10 cellular contexts compared by ENCODE assay signal in genomic region chr3:71127052-71127451, GRCh38.
A peak's percentile ranks its signal among the peaks of the same experiment; 100 is the strongest.
DNase-seq lines count a peak whose midpoint lies in the region; ATAC-seq and TF ChIP-seq lines count a peak whose summit lies in the region.
"Had no signal": no experiment of that assay in that cellular context is flagged by ENCODE, and none has a peak within 500 bp of the region (broad histone marks: within the 10 kb centered on the region; RNA-seq: fewer than 3 reads in every experiment).

No MANE protein-coding gene starts in this region.

- no peak for TF ChIP-seq POLR2A in right lobe of liver (IDR thresholded peaks at IDR 0.05)

- no peaks in the 10 kb centered on the region for H3K36me3 ChIP-seq in right lobe of liver
- H3K36me3 ChIP-seq: SJCRH30 had no signal

- peaks cover 66% of the 10 kb centered on the region for H3K4me1 Mint-ChIP-seq in activated CD4-positive, alpha-beta T cell treated with anti-CD3 and anti-CD28 coated beads, Interleukin-2, amount 10 ng/mL, durations not matched to agents 24 days and 14 days
- peaks cover 56% of the 10 kb centered on the region for H3K4me1 Mint-ChIP-seq in activated T-helper 17 cell treated with anti-CD3 and anti-CD28 coated beads, Interleukin-2, amount 50 U/mL, for 72 hours
- H3K4me1 Mint-ChIP-seq in stimulated activated naive CD8-positive, alpha-beta T cell treated with anti-CD3 and anti-CD28 coated beads, Interleukin-15, amount 100 ng/mL, for 72 hours: peaks cover 66% of the 10 kb centered on the region

- TF ChIP-seq CTCF in right lobe of liver (IDR thresholded peaks at IDR 0.05) (no peak), foreskin fibroblast (IDR thresholded peaks at IDR 0.05; ENCODE audit: low read depth, low read length) (no peak)

- WGBS in right lobe of liver (ENCODE audit: insufficient coverage, low coverage, low lambda C conversion rate, missing lambda C conversion rate): 43% methylated on average over 4 of the region's 4 CpGs

- H3K27me3 ChIP-seq in right lobe of liver: no peaks in the 10 kb centered on the region
- H3K27me3 ChIP-seq: SJCRH30 had no signal

- peak; percentile 36 for ATAC-seq in activated T-helper 17 cell treated with anti-CD3 and anti-CD28 coated beads, Interleukin-2, amount 50 U/mL, for 72 hours (replicated peaks)
- ATAC-seq in right lobe of liver: no peak
- peak; percentile 60 for ATAC-seq in stimulated activated naive CD8-positive, alpha-beta T cell treated with anti-CD3 and anti-CD28 coated beads, Interleukin-15, amount 100 ng/mL, for 72 hours

- peak overlapping the region; percentile 90 to 95 (median 95) for H3K27ac ChIP-seq in right lobe of liver
- H3K27ac ChIP-seq: SJCRH30 had no signal

- H3K9me3 ChIP-seq in right lobe of liver: no peaks in the 10 kb centered on the region
- H3K9me3 ChIP-seq: SJCRH30 had no signal

- H3K27me3 Mint-ChIP-seq in activated CD4-positive, alpha-beta T cell treated with anti-CD3 and anti-CD28 coated beads, Interleukin-2, amount 10 ng/mL, durations not matched to agents 24 days and 14 days: no peaks in the 10 kb centered on the region
- H3K27me3 Mint-ChIP-seq in activated T-helper 17 cell treated with anti-CD3 and anti-CD28 coated beads, Interleukin-2, amount 50 U/mL, for 72 hours: no peaks in the 10 kb centered on the region
- H3K27me3 Mint-ChIP-seq in stimulated activated naive CD8-positive, alpha-beta T cell treated with anti-CD3 and anti-CD28 coated beads, Interleukin-15, amount 100 ng/mL, for 72 hours: no peaks in the 10 kb centered on the region

- H3K27ac Mint-ChIP-seq in activated CD4-positive, alpha-beta T cell treated with anti-CD3 and anti-CD28 coated beads, Interleukin-2, amount 10 ng/mL, durations not matched to agents 24 days and 14 days: peak overlapping the region; percentile 87
- H3K27ac Mint-ChIP-seq in activated T-helper 17 cell treated with anti-CD3 and anti-CD28 coated beads, Interleukin-2, amount 50 U/mL, for 72 hours: peak overlapping the region; percentile 97
- H3K27ac Mint-ChIP-seq in stimulated activated naive CD8-positive, alpha-beta T cell treated with anti-CD3 and anti-CD28 coated beads, Interleukin-15, amount 100 ng/mL, for 72 hours: peak overlapping the region; percentile 84 to 91

- H3K9me3 Mint-ChIP-seq in activated CD4-positive, alpha-beta T cell treated with anti-CD3 and anti-CD28 coated beads, Interleukin-2, amount 10 ng/mL, durations not matched to agents 24 days and 14 days: no peaks in the 10 kb centered on the region
- no peaks in the 10 kb centered on the region for H3K9me3 Mint-ChIP-seq in activated T-helper 17 cell treated with anti-CD3 and anti-CD28 coated beads, Interleukin-2, amount 50 U/mL, for 72 hours
- H3K9me3 Mint-ChIP-seq in stimulated activated naive CD8-positive, alpha-beta T cell treated with anti-CD3 and anti-CD28 coated beads, Interleukin-15, amount 100 ng/mL, for 72 hours: no peaks in the 10 kb centered on the region

- H3K36me3 Mint-ChIP-seq in activated CD4-positive, alpha-beta T cell treated with anti-CD3 and anti-CD28 coated beads, Interleukin-2, amount 10 ng/mL, durations not matched to agents 24 days and 14 days (ENCODE audit: low read depth): peaks cover 33% of the 10 kb centered on the region
- peaks cover 64% of the 10 kb centered on the region for H3K36me3 Mint-ChIP-seq in activated T-helper 17 cell treated with anti-CD3 and anti-CD28 coated beads, Interleukin-2, amount 50 U/mL, for 72 hours (ENCODE audit: low read depth)

- intact Hi-C loops in activated CD4-positive, alpha-beta T cell treated with anti-CD3 and anti-CD28 coated beads, Interleukin-2, amount 10 ng/mL, durations not matched to agents 24 days and 14 days (cut with micrococcal nuclease): loop anchor here (1.0 to 5.0 kb wide), 11 partner anchors 18 to 459 kb away; no protein-coding TSS in a partner anchor
- intact Hi-C loops in right lobe of liver (cut with DNase I): no loop called here

- H3K4me3 ChIP-seq in right lobe of liver (no peak overlapping the region), foreskin fibroblast (ENCODE audit: low read depth in 1 of 2, low read length in 2 of 2) (no peak overlapping the region)
- H3K4me3 ChIP-seq: SJCRH30 had no signal

- peaks cover 0 to 36% (median 14%) of the 10 kb centered on the region in 4 donors for H3K4me1 ChIP-seq in right lobe of liver

- DNase-seq in activated CD4-positive, alpha-beta T cell treated with anti-CD3 and anti-CD28 coated beads, Interleukin-2, amount 10 ng/mL, durations not matched to agents 24 days and 14 days: peak; percentile 59
- no peak for DNase-seq in activated CD4-positive, alpha-beta T cell treated with anti-CD3 and anti-CD28 coated beads for 4 hours
- DNase-seq in right lobe of liver (no peak), foreskin fibroblast (no peak), mucosa of gallbladder (ENCODE audit: low spot score) (no peak), middle frontal gyrus (ENCODE audit: extremely low spot score, low spot score) (no peak)
- peak in 1 of 2 donors; percentile 33 for DNase-seq in stimulated activated naive CD8-positive, alpha-beta T cell treated with anti-CD3 and anti-CD28 coated beads, Interleukin-15, amount 100 ng/mL, for 72 hours
- DNase-seq: NCI-H187, SJCRH30 had no signal

- peak overlapping the region; percentile 96 for H3K4me3 Mint-ChIP-seq in activated CD4-positive, alpha-beta T cell treated with anti-CD3 and anti-CD28 coated beads, Interleukin-2, amount 10 ng/mL, durations not matched to agents 24 days and 14 days
- peak overlapping the region; percentile 96 for H3K4me3 Mint-ChIP-seq in activated T-helper 17 cell treated with anti-CD3 and anti-CD28 coated beads, Interleukin-2, amount 50 U/mL, for 72 hours
- H3K4me3 Mint-ChIP-seq in stimulated activated naive CD8-positive, alpha-beta T cell treated with anti-CD3 and anti-CD28 coated beads, Interleukin-15, amount 100 ng/mL, for 72 hours: peak overlapping the region; percentile 81 to 91

Comparison
In these comparisons a context has a peak if more than half of its experiments do, and no peak if none do; other contexts are left out.
1. ATAC-seq: peak in activated T-helper 17 cell treated with anti-CD3 and anti-CD28 coated beads, Interleukin-2, amount 50 U/mL, for 72 hours (single experiment) and stimulated activated naive CD8-positive, alpha-beta T cell treated with anti-CD3 and anti-CD28 coated beads, Interleukin-15, amount 100 ng/mL, for 72 hours (single experiment); none in right lobe of liver (0 of 4).
2. Peak in every context shown above with its lines, with median percentiles within 50 percentile points of each other: H3K27ac Mint-ChIP-seq and H3K4me3 Mint-ChIP-seq.